Comparison of ENCODE assay signal across 21 cellular contexts in the genomic region with DNA sequence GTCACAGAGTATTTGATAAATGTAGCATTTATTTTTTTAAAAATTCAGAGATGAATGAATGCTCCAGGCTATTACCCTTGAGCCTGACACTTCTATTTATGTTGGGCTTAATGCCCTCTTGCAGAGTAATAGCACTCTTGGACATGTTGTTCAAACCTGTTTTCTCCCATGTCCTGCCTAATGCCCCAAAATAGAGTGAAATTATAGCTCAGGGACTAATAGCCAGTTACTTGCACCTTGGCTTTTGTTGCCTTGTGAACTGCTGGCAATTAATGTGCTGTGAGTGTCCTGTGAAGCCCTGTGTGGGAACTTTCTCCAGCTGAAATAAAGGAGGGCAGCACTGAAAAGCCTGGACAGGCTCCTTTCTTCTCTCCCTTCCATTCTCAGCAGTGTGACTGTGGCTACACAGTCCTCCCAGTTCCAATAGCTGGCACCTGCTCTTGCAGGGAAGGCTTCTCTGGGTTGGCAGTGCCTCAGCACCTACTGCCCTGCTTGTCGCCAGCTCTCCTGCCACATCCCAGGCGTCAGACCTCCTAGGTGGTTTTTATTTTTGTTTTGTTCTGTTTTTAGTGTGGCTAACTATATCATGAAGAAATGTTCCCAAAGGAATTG.
A peak's percentile ranks its signal among the peaks of the same experiment; 100 is the strongest.
DNase-seq lines count a peak whose midpoint lies in the region; ATAC-seq lines count a peak whose summit lies in the region.
"Had no signal": no experiment of that assay in that cellular context is flagged by ENCODE, and none has a peak within 500 bp of the region (broad histone marks: within the 10 kb centered on the region; RNA-seq: fewer than 3 reads in every experiment).

No MANE protein-coding gene starts in this region.

- peak overlapping the region; percentile 53 for H3K27ac ChIP-seq in caudate nucleus (ENCODE audit: low read depth, low read length)
- H3K27ac ChIP-seq: tibial nerve had no signal

- no peak for ATAC-seq in GM21515 (IDR thresholded peaks at IDR 0.05; ENCODE audit: unreplicated experiment)
- ATAC-seq in stimulated activated naive CD8-positive, alpha-beta T cell treated with anti-CD3 and anti-CD28 coated beads, Interleukin-15, Interleukin-2, amounts not matched to agents 100 U/mL and 50 U/mL, for 24 hours: no peak
- ATAC-seq: natural killer cell treated with Interleukin-12 subunit alpha and Interleukin-12 subunit beta and Interleukin-15 and Interleukin-18, amount 100 ng/mL, for 72 hours; stimulated activated memory B cell treated with anti-CD40 and anti-IgM and Interleukin-4, amounts not matched to agents 10 μg/mL and 1 μg/mL and 100 μg/mL, for 72 hours; T-cell had no signal

- DNase-seq in NCI-H1092 (lab: John Stamatoyannopoulos, UW): peak; percentile 2
- no peak for DNase-seq in NCI-H1092 treated with DMSO at 0.1 percent for 48 hours (lab: John Stamatoyannopoulos, UW)
- peak in 34 of 61 donors; percentile 5 to 74 (median 30) for DNase-seq in caudate nucleus (lab: John Stamatoyannopoulos, UW)
- peak; percentile 13 to 59 for DNase-seq in hippocampal formation (lab: John Stamatoyannopoulos, UW)
- peak; percentile 61 for DNase-seq in putamen (ENCODE audit: low spot score)
- no peak for DNase-seq in HCEC 1CT
- DNase-seq in stimulated activated naive CD8-positive, alpha-beta T cell treated with anti-CD3 and anti-CD28 coated beads, Interleukin-15, Interleukin-2, amounts not matched to agents 100 U/mL and 50 U/mL, for 24 hours: no peak
- DNase-seq: 8988T; activated CD4-positive, alpha-beta T cell treated with anti-CD3 and anti-CD28 coated beads, Interleukin-2, amount 50 U/mL, for 48 hours; activated naive CD4-positive, alpha-beta T cell treated with anti-CD3 and anti-CD28 coated beads, Interleukin-2, amount 10 ng/mL, durations not matched to agents 7 days and 5 days; GF-D8; immature natural killer cell; Kasumi-1; mammary epithelial cell; NCI-H1436; NCI-H226; T-cell had no signal

Comparison
In these comparisons a context has a peak if more than half of its experiments do, and no peak if none do; other contexts are left out.
1. DNase-seq: peak in NCI-H1092 (single experiment), caudate nucleus (34 of 61), hippocampal formation (2 of 2) and putamen (single experiment); none in NCI-H1092 treated with DMSO at 0.1 percent for 48 hours (single experiment), HCEC 1CT (single experiment) and stimulated activated naive CD8-positive, alpha-beta T cell treated with anti-CD3 and anti-CD28 coated beads, Interleukin-15, Interleukin-2, amounts not matched to agents 100 U/mL and 50 U/mL, for 24 hours (single experiment).